In the genomic region with DNA sequence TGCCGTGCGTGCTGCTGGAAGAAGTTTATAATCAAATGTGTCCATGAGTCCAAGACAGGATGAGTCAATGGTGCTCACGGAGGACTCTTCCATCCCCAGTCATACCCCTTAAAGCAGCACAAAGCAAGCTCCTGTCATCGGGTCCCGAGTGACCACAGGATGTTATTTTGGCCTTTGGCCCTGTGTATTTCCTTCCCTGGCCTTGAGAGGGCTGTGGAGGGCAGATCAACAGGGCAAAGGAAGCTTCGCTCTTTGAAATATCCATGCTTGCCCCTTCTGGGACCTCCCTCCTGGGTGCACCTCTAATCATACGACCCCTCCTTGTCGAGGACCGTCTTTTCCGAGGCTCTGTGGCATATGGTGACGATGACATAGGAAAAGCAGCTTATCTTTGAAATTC, we compare ENCODE assay signal across 2 cellular contexts.
TF ChIP-seq lines count a peak whose summit lies in the region.

No MANE protein-coding gene starts in this region.

TF ChIP-seq in SK-N-SH, 30 proteins besides CTCF, POLR2A, EP300 and RAD21 (continued from another document):
- TF ChIP-seq, protein P1, sequence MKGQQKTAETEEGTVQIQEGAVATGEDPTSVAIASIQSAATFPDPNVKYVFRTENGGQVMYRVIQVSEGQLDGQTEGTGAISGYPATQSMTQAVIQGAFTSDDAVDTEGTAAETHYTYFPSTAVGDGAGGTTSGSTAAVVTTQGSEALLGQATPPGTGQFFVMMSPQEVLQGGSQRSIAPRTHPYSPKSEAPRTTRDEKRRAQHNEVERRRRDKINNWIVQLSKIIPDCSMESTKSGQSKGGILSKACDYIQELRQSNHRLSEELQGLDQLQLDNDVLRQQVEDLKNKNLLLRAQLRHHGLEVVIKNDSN (IDR thresholded peaks at IDR 0.05; ENCODE audit: borderline replicate concordance, low read depth), result no peak
- no peak for TF ChIP-seq EZH2phosphoT487 (IDR thresholded peaks at IDR 0.05; ENCODE audit: borderline replicate concordance, low read depth)
TF ChIP-seq in SK-N-SH: peak in this region for 0.

TF ChIP-seq in SK-N-SH treated with all-trans-retinoic acid at 6 μM for 48 hours, 23 proteins besides CTCF, POLR2A, EP300 and RAD21 (continued from another document):
- TF ChIP-seq, protein P2, sequence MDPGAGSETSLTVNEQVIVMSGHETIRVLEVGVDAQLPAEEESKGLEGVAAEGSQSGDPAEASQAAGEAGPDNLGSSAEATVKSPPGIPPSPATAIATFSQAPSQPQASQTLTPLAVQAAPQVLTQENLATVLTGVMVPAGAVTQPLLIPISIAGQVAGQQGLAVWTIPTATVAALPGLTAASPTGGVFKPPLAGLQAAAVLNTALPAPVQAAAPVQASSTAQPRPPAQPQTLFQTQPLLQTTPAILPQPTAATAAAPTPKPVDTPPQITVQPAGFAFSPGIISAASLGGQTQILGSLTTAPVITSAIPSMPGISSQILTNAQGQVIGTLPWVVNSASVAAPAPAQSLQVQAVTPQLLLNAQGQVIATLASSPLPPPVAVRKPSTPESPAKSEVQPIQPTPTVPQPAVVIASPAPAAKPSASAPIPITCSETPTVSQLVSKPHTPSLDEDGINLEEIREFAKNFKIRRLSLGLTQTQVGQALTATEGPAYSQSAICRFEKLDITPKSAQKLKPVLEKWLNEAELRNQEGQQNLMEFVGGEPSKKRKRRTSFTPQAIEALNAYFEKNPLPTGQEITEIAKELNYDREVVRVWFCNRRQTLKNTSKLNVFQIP (CRISPR knock-in tag; IDR thresholded peaks at IDR 0.05; ENCODE audit: borderline replicate concordance, low read depth), result no peak
- TF ChIP-seq OSR1 (CRISPR knock-in tag; IDR thresholded peaks at IDR 0.05), result no peak
- TF ChIP-seq ESRRG (CRISPR knock-in tag; IDR thresholded peaks at IDR 0.05), result no peak
- no peak for TF ChIP-seq ARNTL (CRISPR knock-in tag; IDR thresholded peaks at IDR 0.05; ENCODE audit: borderline replicate concordance, low read depth)
- no peak for TF ChIP-seq ZNF8 (CRISPR knock-in tag; IDR thresholded peaks at IDR 0.05)
